ENCODE assay signal across 13 cellular contexts in genomic region chr12:49744363-49744885, GRCh38. TPM values are rescaled to one million over a fixed set of nuclear protein-coding genes. Genes with fewer than 3 reads are reported as not detected.
DNase-seq lines count a peak whose midpoint lies in the region; ATAC-seq, FAIRE-seq and TF ChIP-seq lines count a peak whose summit lies in the region.
"Had no signal": no experiment of that assay in that cellular context is flagged by ENCODE, and none has a peak within 500 bp of the region (broad histone marks: within the 10 kb centered on the region; RNA-seq: fewer than 3 reads in every experiment).

No MANE protein-coding gene starts in this region.

- DNase-seq in Calu3 (no peak), neural crest cell (ENCODE audit: low read depth, low spot score) (no peak), HCEC 1CT (no peak), GM12892 (ENCODE audit: insufficient read length) (no peak), NCI-H748 (lab: John Stamatoyannopoulos, UW; ENCODE audit: unreplicated experiment) (no peak)
- no peak for DNase-seq in central memory CD8-positive, alpha-beta T cell (ENCODE audit: low spot score in 2 of 2)
- DNase-seq: anterior cingulate cortex; MG63; NCI-H446; SIG-M5; stimulated activated CD4-positive, alpha-beta T cell treated with anti-CD3 and anti-CD28 coated beads, Interleukin-12 subunit alpha, Interleukin-12 subunit beta, amount 100 ng/mL, for 4 hours had no signal

- H3K9me2 ChIP-seq in OCI-LY1 (ENCODE audit: low read depth, low read length), result no peaks in the 10 kb centered on the region

- H3K4me1 ChIP-seq in OCI-LY1 (ENCODE audit: insufficient read depth, low read length, severe bottlenecking), result peaks cover 42% of the 10 kb centered on the region

- H3K27ac Mint-ChIP-seq in Calu3 (ENCODE audit: unreplicated experiment), result no peak overlapping the region
- H3K27ac Mint-ChIP-seq in central memory CD8-positive, alpha-beta T cell (ENCODE audit: low read depth), result no peak overlapping the region
- no peak overlapping the region for H3K27ac Mint-ChIP-seq in neural crest cell (ENCODE audit: unreplicated experiment)

- no peak for ATAC-seq in central memory CD8-positive, alpha-beta T cell (replicated peaks; ENCODE audit: extremely low read depth, poor library complexity, severe bottlenecking)
- ATAC-seq in GM18868 (IDR thresholded peaks at IDR 0.05; ENCODE audit: unreplicated experiment), result no peak

- intact Hi-C loops in Calu3 (cut with micrococcal nuclease; ENCODE audit: unreplicated experiment), result no loop called here

- FAIRE-seq in GM12892 (lab: Jason Lieb, UNC), result no peak

- H3K36me3 Mint-ChIP-seq in Calu3 (ENCODE audit: insufficient read depth, unreplicated experiment), result peaks cover 37% of the 10 kb centered on the region
- H3K36me3 Mint-ChIP-seq in central memory CD8-positive, alpha-beta T cell (ENCODE audit: insufficient read depth), result peaks cover 39% of the 10 kb centered on the region
- peaks cover 5% of the 10 kb centered on the region for H3K36me3 Mint-ChIP-seq in neural crest cell (ENCODE audit: low read depth)

- no TSS peak for BruUV-seq in Calu3 (replicated peaks; lab: Mats Ljungman, UMichigan)

- H3K27me3 ChIP-seq in OCI-LY1 (ENCODE audit: insufficient read depth, low read length), result no peaks in the 10 kb centered on the region
- H3K27me3 ChIP-seq: MG63 had no signal

- peak overlapping the region; percentile 5; the same call in 1 of the 2 replicates for H3K4me2 ChIP-seq in OCI-LY1 (ENCODE audit: low read length)

- peaks cover 21% of the 10 kb centered on the region for H3K36me3 ChIP-seq in OCI-LY1 (ENCODE audit: insufficient read depth, low read length)

- TF ChIP-seq CTCF in Calu3 (IDR thresholded peaks at IDR 0.05; ENCODE audit: unreplicated experiment), result no peak
- TF ChIP-seq CTCF in OCI-LY1 (IDR thresholded peaks at IDR 0.05; ENCODE audit: low read length), result no peak
- TF ChIP-seq CTCF in neural crest cell (conservative IDR thresholded peaks at IDR 0.05), result no peak

- no peak overlapping the region for H3K4me3 ChIP-seq in OCI-LY1 (ENCODE audit: low read depth, low read length, poor library complexity, severe bottlenecking)
- H3K4me3 ChIP-seq: MG63 had no signal

- no peak overlapping the region for H2AFZ ChIP-seq in OCI-LY1 (ENCODE audit: low read length)

- no peak overlapping the region for H3K9ac ChIP-seq in OCI-LY1 (ENCODE audit: low read length)

- H3K4me1 Mint-ChIP-seq in Calu3 (ENCODE audit: low read depth, unreplicated experiment) (peaks cover 10% of the 10 kb centered on the region), neural crest cell (peaks cover 45% of the 10 kb centered on the region)
- peaks cover 56% of the 10 kb centered on the region for H3K4me1 Mint-ChIP-seq in central memory CD8-positive, alpha-beta T cell

- H3K9me3 ChIP-seq in OCI-LY1 (ENCODE audit: low read length), result no peaks in the 10 kb centered on the region

- CTCF ChIA-PET in Calu3 (lab: Charles Lee), result no interaction called here

- H3K4me3 Mint-ChIP-seq in Calu3 (ENCODE audit: low read depth, unreplicated experiment) (peak overlapping the region; percentile 22), neural crest cell (peak overlapping the region; percentile 76)
- peak overlapping the region; percentile 18 for H3K4me3 Mint-ChIP-seq in central memory CD8-positive, alpha-beta T cell

- H3K79me2 ChIP-seq in OCI-LY1 (ENCODE audit: insufficient read depth, low read length), result peaks cover 76% of the 10 kb centered on the region

- peaks cover 10% of the 10 kb centered on the region for H4K20me1 ChIP-seq in OCI-LY1 (ENCODE audit: insufficient read depth, low read length)

- H3K9me3 Mint-ChIP-seq in Calu3 (ENCODE audit: low read depth, unreplicated experiment), result no peaks in the 10 kb centered on the region
- H3K9me3 Mint-ChIP-seq in central memory CD8-positive, alpha-beta T cell, result no peaks in the 10 kb centered on the region
- H3K9me3 Mint-ChIP-seq in neural crest cell, result no peaks in the 10 kb centered on the region

- H3F3A ChIP-seq in OCI-LY1 (ENCODE audit: insufficient read depth, low read length), result no peaks in the 10 kb centered on the region

- no peak overlapping the region for H3K27ac ChIP-seq in OCI-LY1 (ENCODE audit: low read depth, low read length, poor library complexity, severe bottlenecking)

- TF ChIP-seq POLR2A in GM12892 (IDR thresholded peaks at IDR 0.05; ENCODE audit: low read depth, low read length), result no peak

- H3K27me3 Mint-ChIP-seq in Calu3 (ENCODE audit: unreplicated experiment), result no peaks in the 10 kb centered on the region
- H3K27me3 Mint-ChIP-seq in central memory CD8-positive, alpha-beta T cell, result no peaks in the 10 kb centered on the region
- H3K27me3 Mint-ChIP-seq in neural crest cell (ENCODE audit: low read depth), result no peaks in the 10 kb centered on the region

RNA-seq across cellular contexts. Expression of gene TMBIM6, which starts 3.1 kb away (rescaled TPM):
- total RNA-seq in Calu3 (2022) (600 and 613 TPM in 2 replicates), neural crest cell (352 and 370 TPM in 2 replicates)
- polyA plus RNA-seq in GM12892 (2012; ENCODE audit: missing spikeins), result 188 TPM

RNA-seq across cellular contexts. Expression of gene FMNL3, which starts 37.2 kb away (rescaled TPM):
- total RNA-seq in Calu3 (2022) (4.4 TPM in 2 replicates), neural crest cell (38.9 and 41.4 TPM in 2 replicates)
- 46.0 TPM for polyA plus RNA-seq in GM12892 (2012; ENCODE audit: missing spikeins)

Comparison
In these comparisons a context has a peak if more than half of its experiments do, and no peak if none do; other contexts are left out.
1. H3K4me3 Mint-ChIP-seq: peak in every context shown above with its lines; median percentile 76 in neural crest cell; 22 in Calu3; 18 in central memory CD8-positive, alpha-beta T cell.